Comparison of ENCODE assay signal across 8 cellular contexts in the genomic region with DNA sequence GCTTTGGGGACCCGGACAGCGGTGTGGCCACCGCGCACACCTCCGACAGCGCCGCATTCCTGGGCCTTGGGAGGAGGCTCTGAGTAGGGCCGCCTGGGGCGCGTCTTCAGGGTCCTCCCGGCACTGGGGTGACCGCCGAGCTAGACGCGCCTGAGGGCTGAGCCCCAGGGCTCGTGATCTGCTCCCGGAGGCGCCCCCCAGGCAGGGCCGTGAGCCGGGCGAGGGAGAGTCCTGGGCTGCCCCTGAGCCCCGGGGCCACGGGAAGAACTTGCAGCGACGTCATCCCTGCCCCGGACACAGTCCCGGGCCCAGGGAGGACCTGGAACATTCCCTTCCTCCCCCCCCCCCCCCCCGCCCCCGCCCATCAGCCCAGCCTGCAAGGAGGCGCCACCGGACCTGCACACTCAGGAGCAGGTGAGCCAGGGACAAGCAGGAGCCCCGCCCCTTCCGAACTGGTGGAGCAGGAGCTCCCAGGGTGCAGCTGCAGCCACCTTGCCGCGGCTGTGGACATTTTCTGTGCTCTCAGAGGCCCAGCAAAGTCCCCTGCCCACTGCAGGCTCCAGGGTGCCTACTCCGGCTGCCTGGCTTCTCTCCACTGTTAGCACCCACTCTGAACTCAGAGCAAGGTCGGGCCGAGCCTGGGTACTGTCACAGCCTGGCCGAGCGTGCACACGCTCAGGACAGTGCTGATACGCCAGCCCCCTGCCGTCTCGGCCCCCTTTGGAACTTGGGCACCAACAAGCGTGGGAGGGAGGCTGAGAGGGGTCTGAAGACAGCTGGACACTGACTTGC. TPM values are rescaled to one million over a fixed set of nuclear protein-coding genes. Genes with fewer than 3 reads are reported as not detected.
DNase-seq lines count a peak whose midpoint lies in the region; ATAC-seq, FAIRE-seq and TF ChIP-seq lines count a peak whose summit lies in the region.

No MANE protein-coding gene starts in this region.

- H3K9ac ChIP-seq in HepG2 (ENCODE audit: insufficient read depth, low read depth, low read length) = peak overlapping the region; percentile 88

- in situ Hi-C loops in HepG2 (cut with HindIII; ENCODE audit: extremely low pct_ligation_motif_present, low pct_unique_long_range_greater_than_20kb) = no loop called here

- no peaks in the 10 kb centered on the region; a peak in 1 of 5 replicates for H3K27me3 ChIP-seq in HepG2 (ENCODE audit: control insufficient read depth in 1 of 2, insufficient read depth in 2 of 2, low read length in 2 of 2)

- H3K9me3 Mint-ChIP-seq in activated CD8-positive, alpha-beta memory T cell treated with anti-CD3 and anti-CD28 coated beads, Interleukin-2, amount 10 ng/mL, durations not matched to agents 7 days and 5 days (ENCODE audit: low read depth) = no peaks in the 10 kb centered on the region

- CTCF ChIA-PET in activated CD8-positive, alpha-beta memory T cell treated with anti-CD3 and anti-CD28 coated beads, Interleukin-2, amount 10 ng/mL, durations not matched to agents 7 days and 5 days (lab: Charles Lee) = interaction anchor here (1.0 to 2.0 kb wide), 5 partner anchors 12 to 174 kb away, joined by 3 to 6 read pairs (median 4); no protein-coding TSS in a partner anchor
- CTCF ChIA-PET in HepG2 (lab: Yijun Ruan, JAX; ENCODE audit: low intra/inter-chr PET ratio, low total read pairs) = no interaction called here

- no peaks in the 10 kb centered on the region for H3K79me2 ChIP-seq in HepG2 (ENCODE audit: insufficient read depth, low read length)

- peaks cover 7% of the 10 kb centered on the region; the same call in 1 of the 2 replicates for H4K20me1 ChIP-seq in HepG2 (ENCODE audit: insufficient read depth, low read length)

- no TSS peak for BruUV-seq in HepG2 (replicated peaks; lab: Mats Ljungman, UMichigan)

- no peaks in the 10 kb centered on the region for H3K36me3 Mint-ChIP-seq in activated CD8-positive, alpha-beta memory T cell treated with anti-CD3 and anti-CD28 coated beads, Interleukin-2, amount 10 ng/mL, durations not matched to agents 7 days and 5 days

- H3K27ac ChIP-seq in HepG2 (ENCODE audit: extremely low read length, insufficient read depth, low read length) = peak overlapping the region; percentile 95

- peak; percentile 71 to 81 for TF ChIP-seq POLR2A in HepG2 (IDR thresholded peaks at IDR 0.05; ENCODE audit: insufficient read depth in 1 of 2, low read depth in 2 of 2, low read length in 2 of 2)

- H3K4me1 ChIP-seq in HepG2 (ENCODE audit: insufficient read depth, low read length) = peaks cover 47% of the 10 kb centered on the region

- no peak for DNase-seq in activated CD8-positive, alpha-beta memory T cell treated with anti-CD3 and anti-CD28 coated beads, Interleukin-2, amount 10 ng/mL, durations not matched to agents 7 days and 5 days
- DNase-seq in activated CD8-positive, alpha-beta memory T cell treated with anti-CD3 and anti-CD28 coated beads for 24 hours = no peak
- DNase-seq in RKO (ENCODE audit: low spot score) = peak; percentile 46
- peak; percentile 84 for DNase-seq in ecto neural progenitor cell (ENCODE audit: low spot score)
- DNase-seq in HepG2 (ENCODE audit: low spot score) = peak; percentile 77
- DNase-seq in stimulated activated CD8-positive, alpha-beta memory T cell treated with anti-CD3 and anti-CD28 coated beads, Interleukin-7, amount 100 ng/mL, for 24 hours (ENCODE audit: low read depth) = peak; percentile 1
- no peak for DNase-seq in A172 (ENCODE audit: low spot score)

- intact Hi-C loops in HepG2 (cut with micrococcal nuclease; ENCODE audit: unreplicated experiment) = no loop called here

- no peak overlapping the region for H3K27ac Mint-ChIP-seq in activated CD8-positive, alpha-beta memory T cell treated with anti-CD3 and anti-CD28 coated beads, Interleukin-2, amount 10 ng/mL, durations not matched to agents 7 days and 5 days

- POLR2A ChIA-PET in HepG2 (lab: Yijun Ruan, JAX) = interaction anchor here (0.7 to 4.3 kb wide), 17 partner anchors 8 to 404 kb away, joined by 3 to 56 read pairs (median 4); partner anchors contain the start of genes A2M and M6PR

- H3K27me3 Mint-ChIP-seq in activated CD8-positive, alpha-beta memory T cell treated with anti-CD3 and anti-CD28 coated beads, Interleukin-2, amount 10 ng/mL, durations not matched to agents 7 days and 5 days = peaks cover 30% of the 10 kb centered on the region

- no peak overlapping the region for H2AFZ ChIP-seq in HepG2 (ENCODE audit: low read length)

- TF ChIP-seq EP300 in HepG2 (IDR thresholded peaks at IDR 0.05; ENCODE audit: low read depth in 2 of 2, low read length in 2 of 2) = no peak
- no peak for TF ChIP-seq EP300 in HepG2 (CRISPR knock-in tag; IDR thresholded peaks at IDR 0.05; ENCODE audit: borderline replicate concordance)

- no peak; the same call in 1 of the 2 replicates for TF ChIP-seq CTCF in HepG2 (CRISPR knock-in tag; IDR thresholded peaks at IDR 0.05)

- TF ChIP-seq RAD21 in HepG2 (CRISPR knock-in tag; IDR thresholded peaks at IDR 0.05) = 0 out of 2 replicates have a peak, but pooled peaks have one; percentile 14

- WGBS in HepG2 (ENCODE audit: low lambda C conversion rate) = 0% methylated on average over 1 of the region's 45 CpGs

- peak; percentile 43 for ATAC-seq in activated CD8-positive, alpha-beta memory T cell treated with anti-CD3 and anti-CD28 coated beads, Interleukin-2, amount 10 ng/mL, durations not matched to agents 7 days and 5 days
- peak; percentile 72 for ATAC-seq in HepG2
- ATAC-seq in HG03135 (IDR thresholded peaks at IDR 0.05; ENCODE audit: unreplicated experiment) = no peak

- peaks cover 4 to 28% of the 10 kb centered on the region in 2 experiments for H3K36me3 ChIP-seq in HepG2 (replicated peaks in 1 of 2; ENCODE audit: control insufficient read depth in 1 of 2, insufficient read depth in 2 of 2, low read length in 2 of 2)

- peak overlapping the region; percentile 89 for H3K4me2 ChIP-seq in HepG2 (ENCODE audit: low read depth, low read length)

- peaks cover 4% of the 10 kb centered on the region for H3K4me1 Mint-ChIP-seq in activated CD8-positive, alpha-beta memory T cell treated with anti-CD3 and anti-CD28 coated beads, Interleukin-2, amount 10 ng/mL, durations not matched to agents 7 days and 5 days

- no peaks in the 10 kb centered on the region for H3K9me3 ChIP-seq in HepG2 (ENCODE audit: low read length)

- peak overlapping the region; percentile 84 to 90 (median 89) for H3K4me3 ChIP-seq in HepG2 (replicated peaks in 1 of 3; ENCODE audit: insufficient read depth in 1 of 3, low read depth in 2 of 3, low read length in 3 of 3)

- no peak for FAIRE-seq in HepG2 (lab: Jason Lieb, UNC)

- peak overlapping the region; percentile 62 for H3K4me3 Mint-ChIP-seq in activated CD8-positive, alpha-beta memory T cell treated with anti-CD3 and anti-CD28 coated beads, Interleukin-2, amount 10 ng/mL, durations not matched to agents 7 days and 5 days

TF ChIP-seq in HepG2, 621 proteins besides CTCF, POLR2A, EP300 and RAD21 (continues in another document):
- TF ChIP-seq, protein P1, sequence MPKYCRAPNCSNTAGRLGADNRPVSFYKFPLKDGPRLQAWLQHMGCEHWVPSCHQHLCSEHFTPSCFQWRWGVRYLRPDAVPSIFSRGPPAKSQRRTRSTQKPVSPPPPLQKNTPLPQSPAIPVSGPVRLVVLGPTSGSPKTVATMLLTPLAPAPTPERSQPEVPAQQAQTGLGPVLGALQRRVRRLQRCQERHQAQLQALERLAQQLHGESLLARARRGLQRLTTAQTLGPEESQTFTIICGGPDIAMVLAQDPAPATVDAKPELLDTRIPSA (CRISPR knock-in tag; IDR thresholded peaks at IDR 0.05; ENCODE audit: borderline replicate concordance) = no peak; the same call in 1 of the 2 replicates
- TF ChIP-seq TAF1 (CRISPR knock-in tag; IDR thresholded peaks at IDR 0.05) (peak; percentile 67), DNMT1 (CRISPR knock-in tag; IDR thresholded peaks at IDR 0.05) (0 out of 2 replicates have a peak, but pooled peaks have one; percentile 27)
- TF ChIP-seq, protein P2, sequence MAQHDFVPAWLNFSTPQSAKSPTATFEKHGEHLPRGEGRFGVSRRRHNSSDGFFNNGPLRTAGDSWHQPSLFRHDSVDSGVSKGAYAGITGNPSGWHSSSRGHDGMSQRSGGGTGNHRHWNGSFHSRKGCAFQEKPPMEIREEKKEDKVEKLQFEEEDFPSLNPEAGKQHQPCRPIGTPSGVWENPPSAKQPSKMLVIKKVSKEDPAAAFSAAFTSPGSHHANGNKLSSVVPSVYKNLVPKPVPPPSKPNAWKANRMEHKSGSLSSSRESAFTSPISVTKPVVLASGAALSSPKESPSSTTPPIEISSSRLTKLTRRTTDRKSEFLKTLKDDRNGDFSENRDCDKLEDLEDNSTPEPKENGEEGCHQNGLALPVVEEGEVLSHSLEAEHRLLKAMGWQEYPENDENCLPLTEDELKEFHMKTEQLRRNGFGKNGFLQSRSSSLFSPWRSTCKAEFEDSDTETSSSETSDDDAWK (CRISPR knock-in tag; IDR thresholded peaks at IDR 0.05) = no peak

RNA-seq across cellular contexts. Expression of gene A2M, which starts 50.7 kb away (rescaled TPM):
- total RNA-seq in activated CD8-positive, alpha-beta memory T cell treated with anti-CD3 and anti-CD28 coated beads, Interleukin-2, amount 10 ng/mL, durations not matched to agents 7 days and 5 days = under 1 TPM in 1 of 2 experiments, not detected in 1; 0.12 TPM
- 1,675 and 2,807 TPM in 2 replicates for total RNA-seq in HepG2 (2016; rRNA removed; fragmentation: Illumina TruSeq; extraction: Trizol)
- total RNA-seq in HepG2 (2016; cell fraction: cytosol; rRNA removed; fragmentation: Illumina TruSeq; extraction: Trizol; ENCODE audit: low read depth) = 234 and 270 TPM in 2 replicates
- 1,476 and 2,691 TPM in 2 replicates for total RNA-seq in HepG2 (2016; cell fraction: insoluble cytoplasmic fraction; rRNA removed; fragmentation: Illumina TruSeq; extraction: Trizol)
- 813 and 957 TPM in 2 replicates for total RNA-seq in HepG2 (2016; cell fraction: membrane; rRNA removed; fragmentation: Illumina TruSeq; extraction: Trizol)
- total RNA-seq in HepG2 (2016; cell fraction: nucleus; rRNA removed; fragmentation: Illumina TruSeq; extraction: Trizol) = 2,507 and 2,973 TPM in 2 replicates
- polyA plus RNA-seq in HepG2 (2011; rRNA removed) = 6,551 and 8,760 TPM in 2 replicates
- 4,485 and 9,624 TPM in 2 replicates for polyA plus RNA-seq in HepG2 (2011; cell fraction: cytosol; rRNA removed)
- 2,489 and 3,325 TPM in 2 replicates for polyA plus RNA-seq in HepG2 (2011; cell fraction: nucleus; rRNA removed)
- 4,336 and 6,335 TPM in 2 replicates for polyA plus RNA-seq in HepG2 (2012)
- 214 and 262 TPM in 2 replicates for polyA plus RNA-seq in HepG2 (2016; cell fraction: cytosol; fragmentation: Illumina TruSeq; extraction: Trizol; ENCODE audit: low read depth)
- polyA plus RNA-seq in HepG2 (2016; cell fraction: insoluble cytoplasmic fraction; fragmentation: Illumina TruSeq; extraction: Trizol; ENCODE audit: low read depth) = 1,149 and 1,250 TPM in 2 replicates
- 465 and 618 TPM in 2 replicates for polyA plus RNA-seq in HepG2 (2016; cell fraction: membrane; fragmentation: Illumina TruSeq; extraction: Trizol; ENCODE audit: low read depth)
- 2,564 and 2,683 TPM in 2 replicates for polyA plus RNA-seq in HepG2 (2016; cell fraction: nucleus; fragmentation: Illumina TruSeq; extraction: Trizol; ENCODE audit: insufficient read depth, low read depth)
- 3.9 and 4,519 TPM in 2 replicates for polyA minus RNA-seq in HepG2 (2011; rRNA and poly(A)+ RNA removed; ENCODE audit: low replicate concordance)
- polyA minus RNA-seq in HepG2 (2011; cell fraction: cytosol; rRNA and poly(A)+ RNA removed) = 3,071 and 7,219 TPM in 2 replicates
- polyA minus RNA-seq in HepG2 (2011; cell fraction: nucleus; rRNA and poly(A)+ RNA removed) = 2,321 and 4,395 TPM in 2 replicates
- not detected in 2 replicates for total RNA-seq in A172 (2014; rRNA removed; shearing (Covaris generic))

Comparison
In these comparisons a context has a peak if more than half of its experiments do, and no peak if none do; other contexts are left out.
1. DNase-seq: peak in RKO (single experiment), ecto neural progenitor cell (single experiment), HepG2 (single experiment) and stimulated activated CD8-positive, alpha-beta memory T cell treated with anti-CD3 and anti-CD28 coated beads, Interleukin-7, amount 100 ng/mL, for 24 hours (single experiment); none in activated CD8-positive, alpha-beta memory T cell treated with anti-CD3 and anti-CD28 coated beads, Interleukin-2, amount 10 ng/mL, durations not matched to agents 7 days and 5 days (single experiment), activated CD8-positive, alpha-beta memory T cell treated with anti-CD3 and anti-CD28 coated beads for 24 hours (single experiment) and A172 (single experiment).
2. RNA of gene A2M, which starts 50.7 kb away (total RNA-seq): 234 to 2,973 TPM in HepG2; 0.12 TPM in activated CD8-positive, alpha-beta memory T cell treated with anti-CD3 and anti-CD28 coated beads, Interleukin-2, amount 10 ng/mL, durations not matched to agents 7 days and 5 days and not detected in A172; every median in the first group is over 100 times any median in the second.